8 cellular contexts compared by ENCODE assay signal in the genomic region with DNA sequence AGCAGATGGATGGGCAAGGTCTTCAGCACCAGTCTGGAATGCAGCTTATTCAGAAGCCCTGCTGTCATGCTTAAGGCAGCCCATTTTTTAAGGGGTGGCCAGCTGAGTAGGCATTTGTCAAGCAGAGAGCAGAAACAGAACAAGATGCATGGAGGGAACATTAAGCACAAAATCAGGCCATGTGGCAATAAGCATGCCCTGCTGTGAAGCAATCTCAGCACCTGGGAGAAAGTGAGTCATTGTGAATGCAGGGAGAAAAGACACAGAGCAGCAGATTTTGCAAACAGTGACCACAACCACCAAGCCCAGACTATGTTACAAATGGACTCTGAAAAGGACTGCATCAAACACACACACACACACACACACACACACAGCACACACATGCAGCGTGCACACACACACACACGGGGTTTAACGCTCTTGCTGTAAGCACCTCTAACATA.
A peak's percentile ranks its signal among the peaks of the same experiment; 100 is the strongest.
DNase-seq lines count a peak whose midpoint lies in the region; ATAC-seq and TF ChIP-seq lines count a peak whose summit lies in the region.

No MANE protein-coding gene starts in this region.

- H3F3A ChIP-seq in MM.1S (ENCODE audit: insufficient read depth, low read length) = no peaks in the 10 kb centered on the region

- TF ChIP-seq CTCF in choroid plexus epithelial cell (conservative IDR thresholded peaks at IDR 0.05; ENCODE audit: low read depth, low read length) (no peak), MM.1S (IDR thresholded peaks at IDR 0.05; ENCODE audit: low read length) (no peak)

- H3K9me3 ChIP-seq in MM.1S (replicated peaks; ENCODE audit: insufficient read depth, low read length) (no peaks in the 10 kb centered on the region), T-helper 17 cell (ENCODE audit: control insufficient read depth, low read length, poor library complexity, severe bottlenecking) (peaks cover 3% of the 10 kb centered on the region)

- H3K36me3 Mint-ChIP-seq in T-helper 17 cell (ENCODE audit: low read depth) = no peaks in the 10 kb centered on the region

- ATAC-seq in GM18867 (IDR thresholded peaks at IDR 0.05; ENCODE audit: unreplicated experiment) (peak; percentile 60), T-helper 17 cell (no peak)

- no peak overlapping the region for H3K9ac ChIP-seq in MM.1S (ENCODE audit: low read length)

- no peak overlapping the region for H3K4me3 ChIP-seq in choroid plexus epithelial cell (ENCODE audit: low read depth, low read length)
- no peak overlapping the region for H3K4me3 ChIP-seq in MM.1S (ENCODE audit: low read length)

- H3K36me3 ChIP-seq in MM.1S (replicated peaks; ENCODE audit: insufficient read depth, low read length) = no peaks in the 10 kb centered on the region

- H3K27ac ChIP-seq in MM.1S (ENCODE audit: low read length) = no peak overlapping the region

- no peaks in the 10 kb centered on the region for H3K27me3 ChIP-seq in MM.1S (replicated peaks; ENCODE audit: insufficient read depth, low read length)

- H4K20me1 ChIP-seq in MM.1S (ENCODE audit: insufficient read depth, low read length) = no peaks in the 10 kb centered on the region

- H3K27me3 Mint-ChIP-seq in T-helper 17 cell = peaks cover 5% of the 10 kb centered on the region

- H3K4me1 Mint-ChIP-seq in T-helper 17 cell = no peaks in the 10 kb centered on the region

- H3K4me2 ChIP-seq in MM.1S (ENCODE audit: low read depth, low read length) = no peak overlapping the region

- H3K27ac Mint-ChIP-seq in T-helper 17 cell = no peak overlapping the region

- no peak overlapping the region for H3K4me3 Mint-ChIP-seq in T-helper 17 cell

- H3K4me1 ChIP-seq in MM.1S (ENCODE audit: low read length) = no peaks in the 10 kb centered on the region

- no peaks in the 10 kb centered on the region for H3K79me2 ChIP-seq in MM.1S (ENCODE audit: low read length)

- H2AFZ ChIP-seq in MM.1S (ENCODE audit: low read length) = no peak overlapping the region

- DNase-seq in NCI-H2227 (lab: John Stamatoyannopoulos, UW; ENCODE audit: unreplicated experiment) (peak; percentile 22), choroid plexus epithelial cell (ENCODE audit: low read depth) (peak; percentile 96), non-pigmented ciliary epithelial cell (ENCODE audit: low read depth) (peak; percentile 85), CD1c-positive myeloid dendritic cell (ENCODE audit: extremely low spot score) (no peak), MM.1S (no peak), T-helper 17 cell (no peak), superior temporal gyrus (ENCODE audit: extremely low spot score) (no peak)

- H3K9me2 ChIP-seq in MM.1S (replicated peaks; ENCODE audit: insufficient read depth, low read length) = no peaks in the 10 kb centered on the region

Comparison
In these comparisons a context has a peak if more than half of its experiments do, and no peak if none do; other contexts are left out.
1. DNase-seq: peak in NCI-H2227 (single experiment), choroid plexus epithelial cell (single experiment) and non-pigmented ciliary epithelial cell (single experiment); none in CD1c-positive myeloid dendritic cell (single experiment), MM.1S (single experiment), T-helper 17 cell (0 of 3) and superior temporal gyrus (single experiment).